In genomic region chr1:36156329-36157114, GRCh38 we compare ENCODE assay signal across 8 cellular contexts. TPM values are rescaled to one million over a fixed set of nuclear protein-coding genes. Genes with fewer than 3 reads are reported as not detected.
DNase-seq lines count a peak whose midpoint lies in the region; ATAC-seq and TF ChIP-seq lines count a peak whose summit lies in the region.

No MANE protein-coding gene starts in this region.

- peak; percentile 12 for ATAC-seq in GM18505 (IDR thresholded peaks at IDR 0.05; ENCODE audit: unreplicated experiment)
- ATAC-seq in HG03378 (IDR thresholded peaks at IDR 0.05; ENCODE audit: unreplicated experiment): no peak

- POLR2A ChIA-PET in A673 (lab: Charles Lee; ENCODE audit: low non-redundant PET): interaction anchor here (0.7 kb wide), 1 partner anchor 84 kb away, joined by 7 read pairs; no protein-coding TSS in a partner anchor

- H2AFZ ChIP-seq in Karpas-422 (ENCODE audit: low read length): peak overlapping the region; percentile 31; the same call in 1 of the 2 replicates

- intact Hi-C loops in A673 (cut with micrococcal nuclease; ENCODE audit: unreplicated experiment): no loop called here

- H3K9me2 ChIP-seq in Karpas-422 (replicated peaks; ENCODE audit: insufficient read depth, low read length): no peaks in the 10 kb centered on the region

- TF ChIP-seq POLR2A in GM18505 (IDR thresholded peaks at IDR 0.05; ENCODE audit: borderline replicate concordance, extremely low read depth, insufficient read depth, insufficient read length): no peak

- peaks cover 18% of the 10 kb centered on the region for H4K20me1 ChIP-seq in Karpas-422 (ENCODE audit: insufficient read depth, low read depth, low read length)

- peak overlapping the region; percentile 92 for H3K4me2 ChIP-seq in Karpas-422 (ENCODE audit: low read depth, low read length, poor library complexity, severe bottlenecking)

- TF ChIP-seq CTCF in A673 (conservative IDR thresholded peaks at IDR 0.05; ENCODE audit: low read depth, low read length): no peak

- H3K9ac ChIP-seq in Karpas-422 (ENCODE audit: low read length): peak overlapping the region; percentile 99
- peak overlapping the region; percentile 90 for H3K9ac ChIP-seq in rectal smooth muscle tissue (ENCODE audit: low read length)

- H3K36me3 ChIP-seq in A673 (ENCODE audit: insufficient read depth, low read length, poor library complexity, severe bottlenecking) (no peaks in the 10 kb centered on the region), Karpas-422 (ENCODE audit: insufficient read depth, low read length) (0 out of 2 replicates have a peak, but pooled peaks cover 6% of the 10 kb centered on the region), rectal smooth muscle tissue (ENCODE audit: control insufficient read depth, insufficient read depth, low read length) (no peaks in the 10 kb centered on the region)

- no peaks in the 10 kb centered on the region for H3K27me3 ChIP-seq in A673 (replicated peaks; ENCODE audit: insufficient read depth, low read depth, low read length, poor library complexity)
- no peaks in the 10 kb centered on the region for H3K27me3 ChIP-seq in Karpas-422 (ENCODE audit: low read length)
- H3K27me3 ChIP-seq in rectal smooth muscle tissue (ENCODE audit: control insufficient read depth, insufficient read depth, low read length): no peaks in the 10 kb centered on the region

- CTCF ChIA-PET in A673 (lab: Charles Lee): interaction anchor here (1.0 kb wide), 1 partner anchor 129 kb away, joined by 3 read pairs; no protein-coding TSS in a partner anchor

- H3K79me2 ChIP-seq in Karpas-422 (ENCODE audit: low read length): peaks cover 54% of the 10 kb centered on the region

- BruUV-seq in A673 (replicated peaks; lab: Mats Ljungman, UMichigan): no TSS peak

- H3K4me3 ChIP-seq in A673 (ENCODE audit: low read depth, low read length, poor library complexity, severe bottlenecking) (peak overlapping the region; percentile 100), Karpas-422 (ENCODE audit: low read length) (peak overlapping the region; percentile 98), rectal smooth muscle tissue (ENCODE audit: low read length) (peak overlapping the region; percentile 88)

- H3K4me1 ChIP-seq in A673 (ENCODE audit: insufficient read depth, low read length, poor library complexity, severe bottlenecking) (peaks cover 52% of the 10 kb centered on the region), Karpas-422 (ENCODE audit: low read length) (peaks cover 57% of the 10 kb centered on the region), rectal smooth muscle tissue (ENCODE audit: control insufficient read depth, insufficient read depth, low read length) (peaks cover 44% of the 10 kb centered on the region)

- peak; percentile 72 for DNase-seq in A673 (ENCODE audit: low spot score)
- DNase-seq in Karpas-422: peak; percentile 81
- DNase-seq in SW480 (ENCODE audit: low spot score): peak; percentile 36
- DNase-seq in anterior cingulate cortex (lab: John Stamatoyannopoulos, UW): peak in 53 of 58 donors; percentile 39 to 89 (median 74)
- DNase-seq in hippocampal formation (lab: John Stamatoyannopoulos, UW): peak; percentile 71 to 83

- H3K27ac ChIP-seq in A673 (ENCODE audit: low read depth, low read length, poor library complexity, severe bottlenecking): peak overlapping the region; percentile 98
- H3K27ac ChIP-seq in Karpas-422 (ENCODE audit: low read length): peak overlapping the region; percentile 81
- H3K27ac ChIP-seq in rectal smooth muscle tissue (ENCODE audit: low read depth, low read length): peak overlapping the region; percentile 97

- H3K9me3 ChIP-seq in A673 (ENCODE audit: low read depth, low read length, poor library complexity, severe bottlenecking) (no peaks in the 10 kb centered on the region), Karpas-422 (ENCODE audit: low read length) (no peaks in the 10 kb centered on the region)

RNA-seq across cellular contexts. Expression of gene MAP7D1, which starts 0.6 kb away (rescaled TPM):
- total RNA-seq in A673 (2021): 192 and 206 TPM in 2 replicates
- 24.1 and 87.3 TPM in 2 replicates for total RNA-seq in Karpas-422 (2014; rRNA removed; shearing (Covaris generic); ENCODE audit: low replicate concordance)

RNA-seq across cellular contexts. Expression of gene TRAPPC3, which starts 7.2 kb away (rescaled TPM):
- total RNA-seq in A673 (2021): 86.5 and 86.6 TPM in 2 replicates
- total RNA-seq in Karpas-422 (2014; rRNA removed; shearing (Covaris generic); ENCODE audit: low replicate concordance): 46.7 and 81.0 TPM in 2 replicates

RNA-seq across cellular contexts. Expression of gene COL8A2, which starts 31.5 kb away (rescaled TPM):
- 0.22 and 0.24 TPM in 2 replicates for total RNA-seq in A673 (2021)
- total RNA-seq in Karpas-422 (2014; rRNA removed; shearing (Covaris generic); ENCODE audit: low replicate concordance): 0.04 TPM in 1 of 2 replicates, not detected in the other
